Comparison of ENCODE assay signal across 8 cellular contexts in genomic region chr10:132036887-132037675, GRCh38. TPM values are rescaled to one million over a fixed set of nuclear protein-coding genes. Genes with fewer than 3 reads are reported as not detected.
A peak's percentile ranks its signal among the peaks of the same experiment; 100 is the strongest.
DNase-seq lines count a peak whose midpoint lies in the region; ATAC-seq and TF ChIP-seq lines count a peak whose summit lies in the region.

No MANE protein-coding gene starts in this region.

- ATAC-seq in Right ventricle myocardium superior (ENCODE audit: poor library complexity) (peak; percentile 88), HG03469 (IDR thresholded peaks at IDR 0.05; ENCODE audit: unreplicated experiment) (no peak), GM19035 (IDR thresholded peaks at IDR 0.05; ENCODE audit: unreplicated experiment) (no peak)

- DNase-seq in Peyer's patch = no peak
- DNase-seq in Right ventricle myocardium superior = no peak
- DNase-seq in occipital lobe (lab: John Stamatoyannopoulos, UW) = peak; percentile 57
- DNase-seq in glomerular visceral epithelial cell (ENCODE audit: extremely low spot score) = no peak
- DNase-seq in NAMALWA (ENCODE audit: low spot score) = no peak

- H3K4me3 ChIP-seq in BLaER1 (peak overlapping the region; percentile 61), Peyer's patch (peak overlapping the region in 3 of 4 donors; percentile 32 to 47 (median 46))

- H3K27me3 ChIP-seq in BLaER1 = peaks cover 77% of the 10 kb centered on the region
- H3K27me3 ChIP-seq in Peyer's patch = peaks cover 0 to 17% of the 10 kb centered on the region in 2 donors

- H3K4me2 ChIP-seq in BLaER1 = peak overlapping the region; percentile 76

- no peak for TF ChIP-seq CTCF in Peyer's patch (IDR thresholded peaks at IDR 0.05)

- H3K4me1 ChIP-seq in BLaER1 (peaks cover 17% of the 10 kb centered on the region), Peyer's patch (peaks cover 0 to 14% (median 7%) of the 10 kb centered on the region in 4 donors)

- no peak for TF ChIP-seq POLR2A in Peyer's patch (IDR thresholded peaks at IDR 0.05)

- intact Hi-C loops in Right ventricle myocardium superior (cut with DNase I) = no loop called here

- H3K27ac ChIP-seq in BLaER1 (no peak overlapping the region), Peyer's patch (no peak overlapping the region)

- H3K9me3 ChIP-seq in BLaER1 = no peaks in the 10 kb centered on the region
- H3K9me3 ChIP-seq in Peyer's patch = no peaks in the 10 kb centered on the region

- no peak overlapping the region for H3K9ac ChIP-seq in BLaER1

- H4K20me1 ChIP-seq in BLaER1 = peaks cover 32% of the 10 kb centered on the region

- H3K36me3 ChIP-seq in BLaER1 (no peaks in the 10 kb centered on the region), Peyer's patch (no peaks in the 10 kb centered on the region)

RNA-seq across cellular contexts. Expression of gene JAKMIP3, which starts 28.7 kb away (rescaled TPM):
- total RNA-seq in Peyer's patch = 1 to 10 TPM in 1 of 4 donors, under 1 TPM in 3; 0.18 to 2.5 (median 0.23) TPM
- 1.5 TPM for total RNA-seq in Right ventricle myocardium superior
- total RNA-seq in occipital lobe = 4.8 TPM

RNA-seq across cellular contexts. Expression of gene BNIP3, which starts 55.4 kb away (rescaled TPM):
- total RNA-seq in Peyer's patch (10 to 100 TPM; 26.7 to 58.7 (median 41.1) TPM), Right ventricle myocardium superior (158 TPM), occipital lobe (35.1 TPM)
